In genomic region chr18:72544092-72544886, GRCh38 we compare ENCODE assay signal across 8 cellular contexts. TPM values are rescaled to one million over a fixed set of nuclear protein-coding genes. Genes with fewer than 3 reads are reported as not detected.
DNase-seq lines count a peak whose midpoint lies in the region; ATAC-seq and TF ChIP-seq lines count a peak whose summit lies in the region.

TSS of gene CBLN2 (minus strand) at chr18:72544342. CDS start at chr18:72542160, 2,182 bp downstream.

- dilution Hi-C loops in mammary epithelial cell (cut with HindIII; ENCODE audit: low sequenced_read_pairs): no loop called here

- in situ Hi-C loops in mammary epithelial cell (cut with MboI; ENCODE audit: low sequenced_read_pairs in 2 of 2): no loop called here

- TF ChIP-seq CTCF in GM20000 (IDR thresholded peaks at IDR 0.05; ENCODE audit: extremely low read depth, missing control alignments) (peak; percentile 90), PC-3 (conservative IDR thresholded peaks at IDR 0.05; ENCODE audit: low read depth, low read length) (peak; percentile 71), mammary epithelial cell (conservative IDR thresholded peaks at IDR 0.05 in 1 of 2, IDR thresholded peaks at IDR 0.05 in 1 of 2; ENCODE audit: extremely low read depth in 1 of 2, insufficient read depth in 1 of 2, low read depth in 1 of 2, low read length in 2 of 2) (peak; percentile 40 to 79)

- H3K27me3 ChIP-seq in PC-3 (ENCODE audit: low read length): peaks cover 72% of the 10 kb centered on the region
- H3K27me3 ChIP-seq in mammary epithelial cell (ENCODE audit: insufficient read depth, low read length): peaks cover 26% of the 10 kb centered on the region

- no peaks in the 10 kb centered on the region for H3F3A ChIP-seq in PC-3 (ENCODE audit: low read length, unreplicated experiment)

- no peaks in the 10 kb centered on the region for H3K9me2 ChIP-seq in PC-3 (replicated peaks; ENCODE audit: low read length)

- no peaks in the 10 kb centered on the region for H3K9me3 ChIP-seq in PC-3 (ENCODE audit: low read length)
- H3K9me3 ChIP-seq in mammary epithelial cell (replicated peaks; ENCODE audit: insufficient read depth, low read length): no peaks in the 10 kb centered on the region

- H3K79me2 ChIP-seq in PC-3 (ENCODE audit: low read length) (no peaks in the 10 kb centered on the region), mammary epithelial cell (ENCODE audit: insufficient read depth, low read length) (no peaks in the 10 kb centered on the region)

- DNase-seq in EL (peak; percentile 4), GM20000 (ENCODE audit: low spot score) (peak; percentile 87), PC-3 (peak; percentile 75), mammary epithelial cell (peak; percentile 46), kidney tubule cell (ENCODE audit: low spot score) (peak; percentile 76)
- peak; percentile 70 for DNase-seq in stimulated activated CD8-positive, alpha-beta memory T cell treated with anti-CD3 and anti-CD28 coated beads, Interleukin-4, amount 100 ng/mL, for 48 hours
- DNase-seq in stimulated activated naive CD4-positive, alpha-beta T cell treated with Interleukin-2 at 50 U/mL for 16 hours (lab: John Stamatoyannopoulos, UW): no peak

- no peak within 1 kb of the TSS for H3K27ac ChIP-seq in PC-3 (ENCODE audit: low read length)
- H3K27ac ChIP-seq in mammary epithelial cell (ENCODE audit: insufficient read depth, low read depth, low read length): no peak within 1 kb of the TSS

- peaks cover 10% of the 10 kb centered on the region; the same call in 1 of the 2 replicates for H3K4me1 ChIP-seq in PC-3 (ENCODE audit: insufficient read depth, low read length)
- no peaks in the 10 kb centered on the region for H3K4me1 ChIP-seq in mammary epithelial cell (ENCODE audit: insufficient read depth, low read length)

- BruUV-seq in PC-3 (replicated peaks; lab: Mats Ljungman, UMichigan): no TSS peak
- BruUV-seq in mammary epithelial cell (replicated peaks; lab: Mats Ljungman, UMichigan): no TSS peak

- H4K20me1 ChIP-seq in PC-3 (ENCODE audit: low read length) (no peaks in the 10 kb centered on the region), mammary epithelial cell (ENCODE audit: insufficient read depth, low read length) (no peaks in the 10 kb centered on the region)

- intact Hi-C loops in PC-3 (cut with micrococcal nuclease) (loop anchor here (1.0 to 5.0 kb wide), 2 partner anchors 1612 to 1762 kb away; no protein-coding TSS in a partner anchor), mammary epithelial cell (cut with micrococcal nuclease) (loop anchor here (1.0 kb wide), 1 partner anchor 1762 kb away; no protein-coding TSS in a partner anchor)

- no peaks in the 10 kb centered on the region for H3K36me3 ChIP-seq in PC-3 (ENCODE audit: low read depth, low read length)
- no peaks in the 10 kb centered on the region for H3K36me3 ChIP-seq in mammary epithelial cell (ENCODE audit: insufficient read depth, low read length)

- POLR2A ChIA-PET in PC-3 (lab: Charles Lee; ENCODE audit: unreplicated experiment): no interaction called here

- H3K4me3 ChIP-seq in PC-3 (ENCODE audit: low read length): peak within 1 kb of the TSS; percentile 66
- no peak within 1 kb of the TSS for H3K4me3 ChIP-seq in mammary epithelial cell (replicated peaks in 1 of 3; ENCODE audit: insufficient read depth in 1 of 3, low read depth in 2 of 3, low read length in 3 of 3)

- H2AFZ ChIP-seq in PC-3 (ENCODE audit: low read length): peak within 1 kb of the TSS; percentile 69
- peak within 1 kb of the TSS; percentile 5 for H2AFZ ChIP-seq in mammary epithelial cell (ENCODE audit: low read depth, low read length)

- CTCF ChIA-PET in PC-3 (lab: Charles Lee) (interaction anchor here (0.6 to 0.8 kb wide), 4 partner anchors 91 to 1435 kb away, joined by 4 to 10 read pairs (median 7); no protein-coding TSS in a partner anchor), mammary epithelial cell (lab: Charles Lee; ENCODE audit: low non-redundant PET) (interaction anchor here (0.6 to 0.7 kb wide), 2 partner anchors 67 to 1759 kb away, joined by 7 to 15 read pairs; no protein-coding TSS in a partner anchor)

- ATAC-seq in HG03571 (IDR thresholded peaks at IDR 0.05; ENCODE audit: unreplicated experiment): peak; percentile 74
- ATAC-seq in PC-3: peak; percentile 96

- no peak within 1 kb of the TSS for H3K9ac ChIP-seq in PC-3 (ENCODE audit: low read length)
- no peak within 1 kb of the TSS for H3K9ac ChIP-seq in mammary epithelial cell (ENCODE audit: insufficient read depth, low read length)

- 9% methylated on average over 15 of the region's 44 CpGs for WGBS in mammary epithelial cell (ENCODE audit: low coverage, missing lambda C conversion rate)

- peak within 1 kb of the TSS; percentile 88 for H3K4me2 ChIP-seq in PC-3 (ENCODE audit: low read length)
- peak within 1 kb of the TSS; percentile 47 for H3K4me2 ChIP-seq in mammary epithelial cell (ENCODE audit: insufficient read depth, low read depth, low read length)

RNA-seq across cellular contexts. Expression of gene CBLN2, which starts in this region (rescaled TPM):
- total RNA-seq in PC-3 (2014; rRNA removed) (not detected in 2 replicates), mammary epithelial cell (not detected)
- polyA plus RNA-seq in mammary epithelial cell: not detected
- not detected for polyA minus RNA-seq in mammary epithelial cell

Comparison
In these comparisons a context has a peak if more than half of its experiments do, and no peak if none do; other contexts are left out.
1. Peak in DNase-seq, ATAC-seq, H3K4me3 ChIP-seq and H3K4me2 ChIP-seq in PC-3; RNA of the gene not detected or under 1 TPM.
2. Peak in DNase-seq and H3K4me2 ChIP-seq in mammary epithelial cell; RNA of the gene not detected or under 1 TPM.